In the genomic region with DNA sequence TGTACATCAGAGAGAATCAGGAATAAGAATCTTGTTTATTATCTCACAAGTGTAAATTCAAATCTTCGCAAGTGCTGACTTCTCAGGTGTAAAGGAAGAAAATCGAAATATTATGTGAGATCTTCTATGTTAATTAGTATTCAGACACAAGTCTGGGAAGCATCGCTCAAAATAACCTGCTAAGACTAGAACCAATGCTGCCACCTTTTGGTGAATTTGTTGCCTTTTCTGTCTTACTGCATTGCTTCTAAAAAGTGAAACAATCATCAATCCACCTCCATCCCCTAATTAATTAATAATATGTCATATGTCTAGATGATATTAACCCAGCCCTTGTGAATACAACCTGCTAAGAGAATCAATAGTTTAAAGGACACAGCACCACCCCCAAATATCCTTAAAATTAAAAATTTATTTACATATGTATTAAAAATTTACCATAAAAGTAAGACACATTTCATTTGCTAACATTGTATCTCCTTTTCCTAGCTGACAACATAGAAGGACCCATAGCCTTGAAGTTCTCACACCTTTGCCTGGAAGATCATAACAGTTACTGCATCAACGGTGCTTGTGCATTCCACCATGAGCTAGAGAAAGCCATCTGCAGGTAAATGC, we compare ENCODE assay signal across 8 cellular contexts. TPM values are rescaled to one million over a fixed set of nuclear protein-coding genes. Genes with fewer than 3 reads are reported as not detected.
DNase-seq lines count a peak whose midpoint lies in the region; ATAC-seq, FAIRE-seq and TF ChIP-seq lines count a peak whose summit lies in the region.

No MANE protein-coding gene starts in this region.

- dilution Hi-C loops in endothelial cell of umbilical vein (cut with MboI; ENCODE audit: extremely low pct_ligation_motif_present, low sequenced_read_pairs): no loop called here

- no peaks in the 10 kb centered on the region for H3K9me2 ChIP-seq in PC-3 (replicated peaks; ENCODE audit: low read length)

- no peaks in the 10 kb centered on the region for H3K27me3 ChIP-seq in PC-3 (ENCODE audit: low read length)
- H3K27me3 ChIP-seq in endothelial cell of umbilical vein (ENCODE audit: control insufficient read depth in 2 of 2, insufficient read depth in 2 of 2, low read length in 2 of 2): no peaks in the 10 kb centered on the region
- H3K27me3 ChIP-seq in naive thymus-derived CD4-positive, alpha-beta T cell (ENCODE audit: control insufficient read depth in 2 of 2, insufficient read depth in 2 of 2, low read length in 2 of 2): no peaks in the 10 kb centered on the region
- H3K27me3 ChIP-seq in effector memory CD4-positive, alpha-beta T cell (replicated peaks; ENCODE audit: control insufficient read depth, insufficient read depth, low read length, poor library complexity, severe bottlenecking): no peaks in the 10 kb centered on the region

- intact Hi-C loops in PC-3 (cut with micrococcal nuclease) (loop anchor here (1.0 kb wide), 2 partner anchors 84 to 123 kb away; no protein-coding TSS in a partner anchor), endothelial cell of umbilical vein (cut with micrococcal nuclease) (loop anchor here (1.0 to 5.0 kb wide), 3 partner anchors 84 to 740 kb away; no protein-coding TSS in a partner anchor)
- intact Hi-C loops in naive thymus-derived CD4-positive, alpha-beta T cell (cut with micrococcal nuclease): loop anchor here (1.0 kb wide), 2 partner anchors 84 to 123 kb away; no protein-coding TSS in a partner anchor

- no TSS peak for BruUV-seq in PC-3 (replicated peaks; lab: Mats Ljungman, UMichigan)
- no TSS peak for BruUV-seq in endothelial cell of umbilical vein (replicated peaks; lab: Mats Ljungman, UMichigan)

- H3K27ac Mint-ChIP-seq in naive thymus-derived CD4-positive, alpha-beta T cell: no peak overlapping the region

- H2AFZ ChIP-seq in PC-3 (ENCODE audit: low read length) (no peak overlapping the region), endothelial cell of umbilical vein (ENCODE audit: low read depth, low read length) (no peak overlapping the region)

- H3K36me3 Mint-ChIP-seq in naive thymus-derived CD4-positive, alpha-beta T cell: peaks cover 0 to 3% (median 0%) of the 10 kb centered on the region in 5 donors

- H3K9me3 Mint-ChIP-seq in naive thymus-derived CD4-positive, alpha-beta T cell: no peaks in the 10 kb centered on the region

- no peak for TF ChIP-seq POLR2A in endothelial cell of umbilical vein (IDR thresholded peaks at IDR 0.05; ENCODE audit: low read depth, low read length)

- H3K4me2 ChIP-seq in PC-3 (ENCODE audit: low read length) (peak overlapping the region; percentile 76), endothelial cell of umbilical vein (ENCODE audit: insufficient read depth, low read length) (no peak overlapping the region)

- FAIRE-seq in endothelial cell of umbilical vein (lab: Jason Lieb, UNC): peak; percentile 83

- peaks cover 7 to 20% (median 17%) of the 10 kb centered on the region in 7 donors for H3K4me1 Mint-ChIP-seq in naive thymus-derived CD4-positive, alpha-beta T cell

- CTCF ChIA-PET in PC-3 (lab: Charles Lee) (interaction anchor here (0.8 kb wide), 1 partner anchor 123 kb away, joined by 5 read pairs; no protein-coding TSS in a partner anchor), endothelial cell of umbilical vein (lab: Charles Lee) (interaction anchor here (0.6 to 4.3 kb wide), 11 partner anchors 9 to 738 kb away, joined by 3 to 61 read pairs (median 4); no protein-coding TSS in a partner anchor)
- CTCF ChIA-PET in naive thymus-derived CD4-positive, alpha-beta T cell (lab: Charles Lee): interaction anchor here (0.8 to 1.1 kb wide), 2 partner anchors 82 to 87 kb away, joined by 3 to 5 read pairs; no protein-coding TSS in a partner anchor

- ATAC-seq in GM18502 (IDR thresholded peaks at IDR 0.05; ENCODE audit: poor library complexity, unreplicated experiment) (peak; percentile 75), HG03342 (IDR thresholded peaks at IDR 0.05; ENCODE audit: unreplicated experiment) (peak; percentile 54), PC-3 (peak; percentile 57), HG03354 (IDR thresholded peaks at IDR 0.05; ENCODE audit: poor library complexity, severe bottlenecking, unreplicated experiment) (no peak)
- peak; percentile 63 for ATAC-seq in naive thymus-derived CD4-positive, alpha-beta T cell

- peaks cover 15% of the 10 kb centered on the region for H3F3A ChIP-seq in PC-3 (ENCODE audit: low read length, unreplicated experiment)

- H3K27me3 Mint-ChIP-seq in naive thymus-derived CD4-positive, alpha-beta T cell: no peaks in the 10 kb centered on the region

- TF ChIP-seq CTCF in PC-3 (conservative IDR thresholded peaks at IDR 0.05; ENCODE audit: low read depth, low read length): peak; percentile 93
- peak; percentile 47 to 60 for TF ChIP-seq CTCF in endothelial cell of umbilical vein (IDR thresholded peaks at IDR 0.05; ENCODE audit: extremely low read depth in 1 of 2, insufficient read depth in 1 of 2, low read depth in 1 of 2, low read length in 2 of 2)

- H3K9me1 ChIP-seq in endothelial cell of umbilical vein (replicated peaks; ENCODE audit: control insufficient read depth, extremely low read depth, insufficient read depth, low read length): no peaks in the 10 kb centered on the region

- H3K9me3 ChIP-seq in PC-3 (ENCODE audit: low read length): no peaks in the 10 kb centered on the region
- H3K9me3 ChIP-seq in endothelial cell of umbilical vein (replicated peaks; ENCODE audit: control insufficient read depth, insufficient read depth, low read length): no peaks in the 10 kb centered on the region
- H3K9me3 ChIP-seq in naive thymus-derived CD4-positive, alpha-beta T cell (ENCODE audit: control insufficient read depth in 2 of 3, low read length in 3 of 3): no peaks in the 10 kb centered on the region
- no peaks in the 10 kb centered on the region for H3K9me3 ChIP-seq in effector memory CD4-positive, alpha-beta T cell (ENCODE audit: control insufficient read depth, low read length)

- DNase-seq in COR-L47 (lab: John Stamatoyannopoulos, UW) (peak; percentile 70), PC-3 (peak; percentile 91), endothelial cell of umbilical vein (ENCODE audit: low read depth, low spot score) (peak; percentile 70)
- peak in 7 of 9 donors; percentile 27 to 57 (median 48) for DNase-seq in naive thymus-derived CD4-positive, alpha-beta T cell
- no peak for DNase-seq in effector memory CD4-positive, alpha-beta T cell

- H3K4me1 ChIP-seq in PC-3 (ENCODE audit: insufficient read depth, low read length) (peaks cover 34% of the 10 kb centered on the region), endothelial cell of umbilical vein (ENCODE audit: control insufficient read depth, extremely low read depth, insufficient read depth, low read length) (no peaks in the 10 kb centered on the region)
- peaks cover 0 to 11% of the 10 kb centered on the region in 2 donors for H3K4me1 ChIP-seq in naive thymus-derived CD4-positive, alpha-beta T cell (ENCODE audit: control insufficient read depth in 2 of 2, insufficient read depth in 2 of 2, low read length in 2 of 2)
- no peaks in the 10 kb centered on the region for H3K4me1 ChIP-seq in effector memory CD4-positive, alpha-beta T cell (ENCODE audit: control insufficient read depth, insufficient read depth, low read length, poor library complexity, severe bottlenecking)

- H3K4me3 Mint-ChIP-seq in naive thymus-derived CD4-positive, alpha-beta T cell: no peak overlapping the region

- H3K27ac ChIP-seq in PC-3 (ENCODE audit: low read length): no peak overlapping the region
- H3K27ac ChIP-seq in endothelial cell of umbilical vein (ENCODE audit: insufficient read depth, low read depth, low read length): no peak overlapping the region
- H3K27ac ChIP-seq in naive thymus-derived CD4-positive, alpha-beta T cell (ENCODE audit: low read depth, low read length): no peak overlapping the region
- no peak overlapping the region for H3K27ac ChIP-seq in effector memory CD4-positive, alpha-beta T cell (ENCODE audit: insufficient read depth, low read length, poor library complexity, severe bottlenecking)

- H3K36me3 ChIP-seq in PC-3 (ENCODE audit: low read depth, low read length) (peaks cover 16% of the 10 kb centered on the region), endothelial cell of umbilical vein (ENCODE audit: control insufficient read depth in 2 of 2, extremely low read depth in 1 of 2, insufficient read depth in 2 of 2, low read length in 2 of 2) (no peaks in the 10 kb centered on the region)
- no peaks in the 10 kb centered on the region for H3K36me3 ChIP-seq in naive thymus-derived CD4-positive, alpha-beta T cell (ENCODE audit: control insufficient read depth in 2 of 3, insufficient read depth in 3 of 3, low read length in 3 of 3)
- H3K36me3 ChIP-seq in effector memory CD4-positive, alpha-beta T cell (ENCODE audit: control insufficient read depth, insufficient read depth, low read length): no peaks in the 10 kb centered on the region

- peak overlapping the region; percentile 74 for H3K9ac ChIP-seq in PC-3 (ENCODE audit: low read length)
- H3K9ac ChIP-seq in endothelial cell of umbilical vein (replicated peaks; ENCODE audit: extremely low read depth, insufficient read depth, low read length): no peak overlapping the region

- H4K20me1 ChIP-seq in PC-3 (ENCODE audit: low read length): no peaks in the 10 kb centered on the region
- no peaks in the 10 kb centered on the region for H4K20me1 ChIP-seq in endothelial cell of umbilical vein (replicated peaks; ENCODE audit: control insufficient read depth, extremely low read depth, insufficient read depth, low read length)

- H3K4me3 ChIP-seq in PC-3 (ENCODE audit: low read length): peak overlapping the region; percentile 69
- H3K4me3 ChIP-seq in endothelial cell of umbilical vein (replicated peaks in 1 of 3; ENCODE audit: insufficient read depth in 1 of 3, low read depth in 1 of 3, low read length in 3 of 3): no peak overlapping the region
- no peak overlapping the region for H3K4me3 ChIP-seq in naive thymus-derived CD4-positive, alpha-beta T cell (ENCODE audit: low read length)
- H3K4me3 ChIP-seq in effector memory CD4-positive, alpha-beta T cell (ENCODE audit: insufficient read depth, low read depth, low read length, poor library complexity, severe bottlenecking): no peak overlapping the region

- POLR2A ChIA-PET in PC-3 (lab: Charles Lee; ENCODE audit: unreplicated experiment) (no interaction called here), endothelial cell of umbilical vein (lab: Charles Lee) (no interaction called here)
- POLR2A ChIA-PET in naive thymus-derived CD4-positive, alpha-beta T cell (lab: Charles Lee): no interaction called here

- H3K79me2 ChIP-seq in PC-3 (ENCODE audit: low read length) (peaks cover 29% of the 10 kb centered on the region), endothelial cell of umbilical vein (ENCODE audit: control insufficient read depth, insufficient read depth, low read length) (no peaks in the 10 kb centered on the region)

RNA-seq across cellular contexts. Expression of a gene that starts 3.5 kb away (rescaled TPM):
- 70.7 and 98.0 TPM in 2 replicates for total RNA-seq in PC-3 (2014; rRNA removed)
- total RNA-seq in endothelial cell of umbilical vein: 1.2 TPM in 1 of 2 replicates, not detected in the other
- polyA plus RNA-seq in endothelial cell of umbilical vein: not detected in 2 replicates
- polyA plus RNA-seq in endothelial cell of umbilical vein (2011; cell fraction: cytosol; rRNA removed): not detected in 2 replicates
- polyA plus RNA-seq in endothelial cell of umbilical vein (2011; cell fraction: nucleus; rRNA removed): 0.11 and 0.20 TPM in 2 replicates
- not detected in 2 replicates for polyA plus RNA-seq in endothelial cell of umbilical vein (2012)
- not detected in 2 replicates for polyA minus RNA-seq in endothelial cell of umbilical vein
- 23.6 TPM for polyA minus RNA-seq in endothelial cell of umbilical vein (2011; cell fraction: cytosol; rRNA and poly(A)+ RNA removed)
- polyA minus RNA-seq in endothelial cell of umbilical vein (2011; cell fraction: nucleus; rRNA and poly(A)+ RNA removed): 0.82 and 1.2 TPM in 2 replicates
- 1 to 10 TPM in 1 of 5 experiments, under 1 TPM in 3, not detected in 1; 0.29 to 1.1 (median 0.43) TPM for total RNA-seq in naive thymus-derived CD4-positive, alpha-beta T cell
- polyA plus RNA-seq in naive thymus-derived CD4-positive, alpha-beta T cell: under 1 TPM in 1 of 2 donors, not detected in 1; 0.29 TPM

RNA-seq across cellular contexts. Expression of a gene that starts 53.1 kb away (rescaled TPM):
- 1.3 and 2.2 TPM in 2 replicates for total RNA-seq in PC-3 (2014; rRNA removed)
- total RNA-seq in endothelial cell of umbilical vein: not detected in 2 replicates
- polyA plus RNA-seq in endothelial cell of umbilical vein: not detected in 2 replicates
- not detected in 2 replicates for polyA plus RNA-seq in endothelial cell of umbilical vein (2011; cell fraction: cytosol; rRNA removed)
- polyA plus RNA-seq in endothelial cell of umbilical vein (2011; cell fraction: nucleus; rRNA removed): 0.05 TPM in 1 of 2 replicates, not detected in the other
- 0.08 TPM in 1 of 2 replicates, not detected in the other for polyA plus RNA-seq in endothelial cell of umbilical vein (2012)
- polyA minus RNA-seq in endothelial cell of umbilical vein: 0.04 TPM in 1 of 2 replicates, not detected in the other
- polyA minus RNA-seq in endothelial cell of umbilical vein (2011; cell fraction: cytosol; rRNA and poly(A)+ RNA removed): not detected
- not detected in 2 replicates for polyA minus RNA-seq in endothelial cell of umbilical vein (2011; cell fraction: nucleus; rRNA and poly(A)+ RNA removed)
- 10 to 100 TPM in 2 of 5 experiments, not detected in 3; 10.3 to 37.7 TPM for total RNA-seq in naive thymus-derived CD4-positive, alpha-beta T cell
- polyA plus RNA-seq in naive thymus-derived CD4-positive, alpha-beta T cell: not detected

Comparison
In these comparisons a context has a peak if more than half of its experiments do, and no peak if none do; other contexts are left out.
1. DNase-seq: peak in COR-L47 (single experiment), PC-3 (single experiment), endothelial cell of umbilical vein (single experiment) and naive thymus-derived CD4-positive, alpha-beta T cell (7 of 9); none in effector memory CD4-positive, alpha-beta T cell (0 of 3).
2. RNA of a gene that starts 3.5 kb away (total RNA-seq): 70.7 to 98.0 TPM in PC-3; 1.2 TPM in endothelial cell of umbilical vein and 0.29 to 1.1 TPM in naive thymus-derived CD4-positive, alpha-beta T cell; every median in the first group is over 10 times any median in the second.